Comparison of ENCODE assay signal across 9 cellular contexts in the genomic region with DNA sequence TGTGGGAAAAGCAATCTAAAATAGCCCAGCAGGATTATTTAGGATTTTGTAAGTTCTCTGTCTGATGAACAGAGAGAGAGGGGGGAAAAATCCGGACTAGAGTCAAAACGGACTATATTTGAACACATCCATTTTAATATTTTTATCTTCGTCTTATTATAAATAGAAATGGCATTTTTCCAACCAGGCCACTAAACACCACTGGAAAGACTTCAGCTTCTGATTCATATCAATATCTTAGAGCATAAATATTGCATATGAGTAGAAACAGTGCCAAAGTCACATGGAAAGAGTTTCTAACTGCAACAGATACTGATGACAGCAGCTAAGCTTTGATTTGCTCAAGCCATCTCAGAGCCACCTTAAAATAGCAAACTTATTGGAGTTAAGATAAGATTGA. TPM values are rescaled to one million over a fixed set of nuclear protein-coding genes. Genes with fewer than 3 reads are reported as not detected.
A peak's percentile ranks its signal among the peaks of the same experiment; 100 is the strongest.
DNase-seq lines count a peak whose midpoint lies in the region; ATAC-seq, FAIRE-seq and TF ChIP-seq lines count a peak whose summit lies in the region.
"Had no signal": no experiment of that assay in that cellular context is flagged by ENCODE, and none has a peak within 500 bp of the region (broad histone marks: within the 10 kb centered on the region; RNA-seq: fewer than 3 reads in every experiment).

No MANE protein-coding gene starts in this region.

- FAIRE-seq in GM12891 (lab: Jason Lieb, UNC) = no peak
- FAIRE-seq: colon had no signal

- H3K4me3 ChIP-seq in A673 (ENCODE audit: low read depth, low read length, poor library complexity, severe bottlenecking) = peak overlapping the region; percentile 0
- peak overlapping the region; percentile 52 for H3K4me3 ChIP-seq in KMS-11 (IDR thresholded peaks at IDR 0.05; ENCODE audit: insufficient read depth, low read depth, low read length)
- H3K4me3 ChIP-seq in esophagus muscularis mucosa = peak overlapping the region; percentile 55 to 63 (median 60)
- H3K4me3 ChIP-seq in neuronal stem cell (ENCODE audit: low read length in 2 of 2) = peak overlapping the region in 1 of 2 donors; percentile 45

- no peak overlapping the region for H3K18ac ChIP-seq in neuronal stem cell (ENCODE audit: low read length)

- peak overlapping the region; percentile 44; the same call in 1 of the 2 replicates for H3K9ac ChIP-seq in KMS-11
- H3K9ac ChIP-seq in neuronal stem cell (ENCODE audit: low read depth, low read length, poor library complexity) = no peak overlapping the region

- POLR2A ChIA-PET in A673 (lab: Charles Lee; ENCODE audit: low non-redundant PET) = no interaction called here

- TF ChIP-seq POLR2A in esophagus muscularis mucosa (IDR thresholded peaks at IDR 0.05; ENCODE audit: low read depth) (no peak), GM12891 (IDR thresholded peaks at IDR 0.05; ENCODE audit: low read depth, low read length) (no peak), GM18505 (IDR thresholded peaks at IDR 0.05; ENCODE audit: borderline replicate concordance, extremely low read depth, insufficient read depth, insufficient read length) (no peak)

- H2BK12ac ChIP-seq in neuronal stem cell (ENCODE audit: low read length) = no peak overlapping the region

- H3K27me3 ChIP-seq in A673 (replicated peaks; ENCODE audit: insufficient read depth, low read depth, low read length, poor library complexity) = peaks cover 28% of the 10 kb centered on the region
- no peaks in the 10 kb centered on the region for H3K27me3 ChIP-seq in KMS-11 (ENCODE audit: insufficient read depth, low read depth)
- H3K27me3 ChIP-seq in esophagus muscularis mucosa = no peaks in the 10 kb centered on the region
- no peaks in the 10 kb centered on the region for H3K27me3 ChIP-seq in neuronal stem cell (ENCODE audit: control insufficient read depth in 3 of 3, insufficient read depth in 3 of 3, low read depth in 1 of 3, low read length in 3 of 3)

- H3K4me1 ChIP-seq in A673 (ENCODE audit: insufficient read depth, low read length, poor library complexity, severe bottlenecking) = no peaks in the 10 kb centered on the region
- H3K4me1 ChIP-seq in KMS-11 (ENCODE audit: low read depth, poor library complexity, severe bottlenecking) = peaks cover 12% of the 10 kb centered on the region
- peaks cover 13 to 77% (median 61%) of the 10 kb centered on the region in 4 donors for H3K4me1 ChIP-seq in esophagus muscularis mucosa
- H3K4me1 ChIP-seq in neuronal stem cell (ENCODE audit: control insufficient read depth in 2 of 2, insufficient read depth in 1 of 2, low read depth in 1 of 2, low read length in 2 of 2) = peaks cover 6 to 13% of the 10 kb centered on the region in 2 donors

- DNase-seq in A673 (ENCODE audit: low spot score) = no peak
- DNase-seq in esophagus muscularis mucosa (ENCODE audit: extremely low spot score) = no peak
- DNase-seq in neuronal stem cell (ENCODE audit: low spot score) = no peak
- DNase-seq in GM12891 (ENCODE audit: insufficient read length, low spot score) = no peak
- DNase-seq in retina = no peak
- DNase-seq in SK-N-DZ (ENCODE audit: low spot score) = no peak

- intact Hi-C loops in A673 (cut with micrococcal nuclease; ENCODE audit: unreplicated experiment) (no loop called here), esophagus muscularis mucosa (cut with DNase I) (no loop called here)

- no peaks in the 10 kb centered on the region for H3K79me1 ChIP-seq in neuronal stem cell (ENCODE audit: low read depth, low read length)

- TF ChIP-seq EP300 in esophagus muscularis mucosa (IDR thresholded peaks at IDR 0.05) = no peak

- no peak overlapping the region for H2BK15ac ChIP-seq in neuronal stem cell (ENCODE audit: low read length)

- H3K36me3 ChIP-seq in A673 (ENCODE audit: insufficient read depth, low read length, poor library complexity, severe bottlenecking) (no peaks in the 10 kb centered on the region), KMS-11 (ENCODE audit: insufficient read depth) (no peaks in the 10 kb centered on the region), esophagus muscularis mucosa (no peaks in the 10 kb centered on the region), neuronal stem cell (replicated peaks in 1 of 2; ENCODE audit: control insufficient read depth in 2 of 2, insufficient read depth in 2 of 2, low read length in 2 of 2) (no peaks in the 10 kb centered on the region)

- no peak for ATAC-seq in GM18505 (IDR thresholded peaks at IDR 0.05; ENCODE audit: unreplicated experiment)

- H3K4ac ChIP-seq in neuronal stem cell (ENCODE audit: low read length) = no peak overlapping the region

- no peak overlapping the region for H2AK5ac ChIP-seq in neuronal stem cell (ENCODE audit: low read depth, low read length)

- H3K14ac ChIP-seq in neuronal stem cell (ENCODE audit: low read length) = no peak overlapping the region

- no peak overlapping the region for H3K23ac ChIP-seq in neuronal stem cell (ENCODE audit: low read depth, low read length, poor library complexity)

- H4K91ac ChIP-seq in neuronal stem cell (ENCODE audit: low read depth, low read length, poor library complexity) = no peak overlapping the region

- TF ChIP-seq CTCF in A673 (conservative IDR thresholded peaks at IDR 0.05; ENCODE audit: low read depth, low read length) = no peak
- TF ChIP-seq CTCF in KMS-11 (conservative IDR thresholded peaks at IDR 0.05; ENCODE audit: low read depth, low read length) = no peak
- no peak for TF ChIP-seq CTCF in esophagus muscularis mucosa (IDR thresholded peaks at IDR 0.05)

- H2AFZ ChIP-seq in KMS-11 (ENCODE audit: low read depth) = peak overlapping the region; percentile 92; the same call in 1 of the 2 replicates
- peak overlapping the region; percentile 89 for H2AFZ ChIP-seq in neuronal stem cell (ENCODE audit: low read length)

- no peak overlapping the region for H2BK120ac ChIP-seq in neuronal stem cell (ENCODE audit: low read depth, low read length)

- WGBS in esophagus muscularis mucosa = 2% methylated on average over 3 of the region's 3 CpGs
- no CpG with 5 or more reads among the region's 3 CpGs for WGBS in neuronal stem cell (ENCODE audit: extremely low coverage in 2 of 2, insufficient read length in 2 of 2, insufficient replicate concordance in 1 of 2), 2 donors

- H2BK5ac ChIP-seq in neuronal stem cell (ENCODE audit: low read length) = no peak overlapping the region

- no TSS peak for BruUV-seq in A673 (replicated peaks; lab: Mats Ljungman, UMichigan)

- H3K4me2 ChIP-seq in KMS-11 (peak overlapping the region; percentile 73), neuronal stem cell (ENCODE audit: insufficient read depth, low read length, poor library complexity, severe bottlenecking) (peak overlapping the region; percentile 53)

- CTCF ChIA-PET in A673 (lab: Charles Lee) = no interaction called here

- H3K27ac ChIP-seq in A673 (ENCODE audit: low read depth, low read length, poor library complexity, severe bottlenecking) (no peak overlapping the region), KMS-11 (no peak overlapping the region), esophagus muscularis mucosa (replicated peaks in 1 of 4) (peak overlapping the region; percentile 86 to 90 (median 87)), neuronal stem cell (replicated peaks; ENCODE audit: low read length) (no peak overlapping the region)

- H3K79me2 ChIP-seq in KMS-11 (ENCODE audit: insufficient read depth, low read depth) = no peaks in the 10 kb centered on the region

- no peak overlapping the region for H4K8ac ChIP-seq in neuronal stem cell (ENCODE audit: low read depth, low read length)

- H4K20me1 ChIP-seq in KMS-11 (ENCODE audit: insufficient read depth) = no peaks in the 10 kb centered on the region

- H3K9me3 ChIP-seq in A673 (ENCODE audit: low read depth, low read length, poor library complexity, severe bottlenecking) = no peaks in the 10 kb centered on the region
- H3K9me3 ChIP-seq in esophagus muscularis mucosa = no peaks in the 10 kb centered on the region
- no peaks in the 10 kb centered on the region for H3K9me3 ChIP-seq in neuronal stem cell (replicated peaks in 1 of 2; ENCODE audit: control insufficient read depth in 2 of 2, insufficient read depth in 1 of 2, low read depth in 1 of 2, low read length in 2 of 2)

TF ChIP-seq in GM12891, 5 proteins besides CTCF, POLR2A, EP300 and RAD21:
- TF ChIP-seq PAX5 (IDR thresholded peaks at IDR 0.05; ENCODE audit: insufficient read depth, low read length, severe bottlenecking) (no peak), TAF1 (IDR thresholded peaks at IDR 0.05; ENCODE audit: low read depth, low read length) (no peak), SPI1 (IDR thresholded peaks at IDR 0.05; ENCODE audit: low read depth, low read length) (no peak), POLR2AphosphoS5 (IDR thresholded peaks at IDR 0.05; ENCODE audit: low read depth, low read length) (no peak), POU2F2 (IDR thresholded peaks at IDR 0.05; ENCODE audit: low read depth, low read length) (no peak)

RNA-seq across cellular contexts. Expression of a gene that starts 0.5 kb away (rescaled TPM):
- total RNA-seq in A673 (2021) (not detected in 2 replicates), esophagus muscularis mucosa (10 to 100 TPM; 13.8 to 22.8 (median 17.1) TPM)
- 2.1 TPM for polyA plus RNA-seq in neuronal stem cell (2013, experiment 1 of 2)
- 2.0 TPM for polyA plus RNA-seq in neuronal stem cell (2013, experiment 2 of 2)
- polyA plus RNA-seq in GM12891 (2012; ENCODE audit: low read depth, missing spikeins) = not detected
- polyA plus RNA-seq in SK-N-DZ (2014; cell fraction: cytosol; rRNA removed) = 2.0 and 2.6 TPM in 2 replicates
- 2.3 and 2.5 TPM in 2 replicates for polyA plus RNA-seq in SK-N-DZ (2014; cell fraction: nucleus; rRNA removed)

Comparison
In these comparisons a context has a peak if more than half of its experiments do, and no peak if none do; other contexts are left out.
1. H3K27ac ChIP-seq: peak in esophagus muscularis mucosa (4 of 4); none in A673 (single experiment), KMS-11 (single experiment) and neuronal stem cell (single experiment).
2. RNA of a gene that starts 0.5 kb away (total RNA-seq): 13.8 to 22.8 TPM in esophagus muscularis mucosa; not detected in A673; every median in the first group is over 10 times any median in the second.